In the genomic region with DNA sequence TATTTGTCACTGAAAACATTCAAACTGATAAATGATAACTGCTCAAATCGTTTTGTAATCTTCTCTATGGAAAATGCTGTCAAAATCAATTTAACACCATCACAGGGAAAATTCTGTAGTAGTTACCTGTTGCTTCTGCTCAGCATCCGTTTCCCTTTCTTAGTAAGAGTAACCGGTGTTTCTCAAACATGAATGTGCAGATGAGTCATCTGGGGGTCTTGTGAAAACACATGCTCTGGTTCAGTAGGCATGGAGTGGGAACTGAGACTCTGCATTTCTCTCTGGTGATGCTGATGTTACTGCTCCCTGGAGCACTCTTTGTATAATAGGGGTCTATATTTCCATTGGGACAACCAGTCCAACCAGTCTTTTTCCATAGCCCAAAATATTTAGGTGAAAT, we compare ENCODE assay signal across 19 cellular contexts.
A peak's percentile ranks its signal among the peaks of the same experiment; 100 is the strongest.
DNase-seq lines count a peak whose midpoint lies in the region; ATAC-seq and TF ChIP-seq lines count a peak whose summit lies in the region.
"Had no signal": no experiment of that assay in that cellular context is flagged by ENCODE, and none has a peak within 500 bp of the region (broad histone marks: within the 10 kb centered on the region; RNA-seq: fewer than 3 reads in every experiment).

No MANE protein-coding gene starts in this region.

- no peaks in the 10 kb centered on the region for H3K36me3 Mint-ChIP-seq in T-helper 2 cell treated with Interferon-gamma antibody and Interleukin-4, amounts not matched to agents 5 μg/mL and 100 μg/mL, for 36 hours (ENCODE audit: low read depth)

- CTCF ChIA-PET in GM10248 (lab: Yijun Ruan, JAX), result no interaction called here

- no peak overlapping the region for H3K27ac Mint-ChIP-seq in T-helper 2 cell treated with Interferon-gamma antibody and Interleukin-4, amounts not matched to agents 5 μg/mL and 100 μg/mL, for 36 hours
- H3K27ac Mint-ChIP-seq: CD4-positive, alpha-beta T cell had no signal

- ATAC-seq in GM19043 (IDR thresholded peaks at IDR 0.05; ENCODE audit: low read depth, unreplicated experiment) (peak; percentile 63), GM21723 (IDR thresholded peaks at IDR 0.05; ENCODE audit: unreplicated experiment) (peak; percentile 68), HG03135 (IDR thresholded peaks at IDR 0.05; ENCODE audit: unreplicated experiment) (peak; percentile 68), GM18861 (IDR thresholded peaks at IDR 0.05; ENCODE audit: unreplicated experiment) (no peak)
- ATAC-seq: HCT116, heart right ventricle, mucosa of descending colon had no signal

- H3K4me1 Mint-ChIP-seq in T-helper 2 cell treated with Interferon-gamma antibody and Interleukin-4, amounts not matched to agents 5 μg/mL and 100 μg/mL, for 36 hours (ENCODE audit: low read depth), result no peaks in the 10 kb centered on the region

- TF ChIP-seq CTCF in GM10248 (IDR thresholded peaks at IDR 0.05; ENCODE audit: control extremely low read depth, extremely low read depth, low read depth, missing control alignments), result no peak

- H3K9me3 Mint-ChIP-seq in T-helper 2 cell treated with Interferon-gamma antibody and Interleukin-4, amounts not matched to agents 5 μg/mL and 100 μg/mL, for 36 hours, result peaks cover 9% of the 10 kb centered on the region
- H3K9me3 Mint-ChIP-seq: CD4-positive, alpha-beta T cell had no signal

- no peak overlapping the region for H3K4me3 Mint-ChIP-seq in T-helper 2 cell treated with Interferon-gamma antibody and Interleukin-4, amounts not matched to agents 5 μg/mL and 100 μg/mL, for 36 hours
- H3K4me3 Mint-ChIP-seq: CD4-positive, alpha-beta T cell had no signal

- peak; percentile 26 for DNase-seq in GM10248 (ENCODE audit: extremely low spot score)
- no peak for DNase-seq in NK-92 treated with Interleukin-12 subunit alpha and Interleukin-12 subunit beta, amount 100 ng/mL, for 24 hours (lab: John Stamatoyannopoulos, UW)
- DNase-seq in NCI-H510A treated with DMSO at 0.1 percent for 48 hours (lab: John Stamatoyannopoulos, UW), result no peak
- no peak for DNase-seq in T-helper 2 cell treated with Interferon-gamma antibody and Interleukin-4, amounts not matched to agents 5 μg/mL and 100 μg/mL, for 36 hours (ENCODE audit: low spot score)
- DNase-seq: 8988T; activated effector memory CD4-positive, alpha-beta T cell treated with Interleukin-2 at 50 U/mL for 16 hours; CD4-positive, alpha-beta T cell; EL; heart right ventricle; mucosa of descending colon; NCI-H1436 treated with DMSO at 0.1 percent for 48 hours; NCI-H510A; stimulated activated naive CD4-positive, alpha-beta T cell; WERI-Rb-1 had no signal

- no peaks in the 10 kb centered on the region for H3K27me3 Mint-ChIP-seq in T-helper 2 cell treated with Interferon-gamma antibody and Interleukin-4, amounts not matched to agents 5 μg/mL and 100 μg/mL, for 36 hours (ENCODE audit: low read depth)
- H3K27me3 Mint-ChIP-seq: CD4-positive, alpha-beta T cell had no signal

- POLR2A ChIA-PET in GM10248 (lab: Yijun Ruan, JAX), result no interaction called here
